Comparison of ENCODE assay signal across 22 cellular contexts in genomic region chr9:113960748-113961147, GRCh38.
DNase-seq lines count a peak whose midpoint lies in the region; ATAC-seq, FAIRE-seq and TF ChIP-seq lines count a peak whose summit lies in the region.
"Had no signal": no experiment of that assay in that cellular context is flagged by ENCODE, and none has a peak within 500 bp of the region (broad histone marks: within the 10 kb centered on the region; RNA-seq: fewer than 3 reads in every experiment).

No MANE protein-coding gene starts in this region.

- no peaks in the 10 kb centered on the region for H3K27me3 Mint-ChIP-seq in activated T-cell treated with anti-CD3 and anti-CD28 coated beads, Interleukin-2, amount 50 U/mL, for 72 hours (ENCODE audit: low read depth)
- H3K27me3 Mint-ChIP-seq in stimulated activated memory B cell treated with anti-CD40 and anti-IgM and Interleukin-4, amounts not matched to agents 10 μg/mL and 1 μg/mL and 100 μg/mL, for 72 hours: no peaks in the 10 kb centered on the region

- ATAC-seq in IMR-90 (ENCODE audit: low read depth) (no peak), GM21825 (IDR thresholded peaks at IDR 0.05; ENCODE audit: unreplicated experiment) (no peak), GM18873 (IDR thresholded peaks at IDR 0.05; ENCODE audit: low FRiP score, unreplicated experiment) (no peak)
- no peak for ATAC-seq in activated T-cell treated with anti-CD3 and anti-CD28 coated beads, Interleukin-2, amount 50 U/mL, for 72 hours (replicated peaks in 1 of 2)
- no peak for ATAC-seq in stimulated activated memory B cell treated with anti-CD40 and anti-IgM and Interleukin-4, amounts not matched to agents 10 μg/mL and 1 μg/mL and 100 μg/mL, for 72 hours
- ATAC-seq: GM12878 had no signal

- H3K23ac ChIP-seq in IMR-90 (ENCODE audit: low read depth, low read length) (no peak overlapping the region), H1 (ENCODE audit: insufficient read length) (no peak overlapping the region)

- H3K9me3 ChIP-seq in IMR-90 (ENCODE audit: control insufficient read depth, insufficient read depth, low read length) (no peaks in the 10 kb centered on the region), H1 (ENCODE audit: insufficient read depth in 2 of 2, low read depth in 1 of 2, low read length in 1 of 2) (no peaks in the 10 kb centered on the region)
- H3K9me3 ChIP-seq: BE2C had no signal

- H2BK5ac ChIP-seq in IMR-90 (ENCODE audit: low read depth, low read length, poor library complexity, severe bottlenecking) (no peak overlapping the region), H1 (ENCODE audit: low read depth, low read length) (no peak overlapping the region)

- no peak overlapping the region for H3K14ac ChIP-seq in IMR-90 (replicated peaks; ENCODE audit: low read depth, low read length)
- H3K14ac ChIP-seq in H1 (ENCODE audit: insufficient read length): no peak overlapping the region

- H3K23me2 ChIP-seq in H1 (ENCODE audit: low read depth, low read length): no peaks in the 10 kb centered on the region

- intact Hi-C loops in IMR-90 (cut with micrococcal nuclease): loop anchor here (5.0 kb wide), 1 partner anchor 83 kb away; the partner anchor contains the start of gene ZNF618

- H3K79me1 ChIP-seq in IMR-90 (ENCODE audit: low read depth in 1 of 2, low read length in 2 of 2): peaks cover 67 to 82% of the 10 kb centered on the region in 2 experiments
- no peaks in the 10 kb centered on the region; the same call in 1 of the 2 replicates for H3K79me1 ChIP-seq in H1 (ENCODE audit: low read depth, low read length)

- 89% methylated on average over 4 of the region's 6 CpGs; no CpG with 5 or more reads in 1 of the 2 experiments for WGBS in IMR-90 (ENCODE audit: extremely low coverage in 2 of 2, insufficient read length in 1 of 2), 2 experiments
- 92% methylated on average over 6 of the region's 6 CpGs; no CpG with 5 or more reads in 1 of the 2 experiments for WGBS in H1 (ENCODE audit: extremely low coverage in 1 of 2, insufficient coverage in 1 of 2, insufficient read length in 1 of 2, insufficient replicate concordance in 2 of 2, low coverage in 1 of 2, low lambda C conversion rate in 2 of 2, missing lambda C conversion rate in 1 of 2), 2 experiments

- no peak overlapping the region for H3K56ac ChIP-seq in IMR-90 (ENCODE audit: extremely low read depth, insufficient read depth, low read length)
- no peak overlapping the region for H3K56ac ChIP-seq in H1 (replicated peaks; ENCODE audit: insufficient read length, low read depth, low read length)

- TF ChIP-seq EP300 in H1 (IDR thresholded peaks at IDR 0.05; ENCODE audit: borderline replicate concordance in 1 of 2, low read depth in 2 of 2, low read length in 2 of 2): no peak

- H3K9ac ChIP-seq in IMR-90 (ENCODE audit: low read depth, low read length) (no peak overlapping the region), H1 (replicated peaks in 1 of 4; ENCODE audit: extremely low read depth in 1 of 4, low read depth in 3 of 4, low read length in 3 of 4) (no peak overlapping the region)

- H3K27ac Mint-ChIP-seq in activated T-cell treated with anti-CD3 and anti-CD28 coated beads, Interleukin-2, amount 50 U/mL, for 72 hours: no peak overlapping the region
- no peak overlapping the region for H3K27ac Mint-ChIP-seq in stimulated activated memory B cell treated with anti-CD40 and anti-IgM and Interleukin-4, amounts not matched to agents 10 μg/mL and 1 μg/mL and 100 μg/mL, for 72 hours
- H3K27ac Mint-ChIP-seq: CD4-positive, CD25-positive, alpha-beta regulatory T cell; CD8-positive, alpha-beta memory T cell had no signal

- no peak overlapping the region for H2BK12ac ChIP-seq in H1 (ENCODE audit: low read depth, low read length)

- H4K5ac ChIP-seq in IMR-90 (ENCODE audit: low read depth, low read length): no peak overlapping the region
- no peak overlapping the region for H4K5ac ChIP-seq in H1 (ENCODE audit: insufficient read length, low read depth, low read length)

- no peak overlapping the region for H3K27ac ChIP-seq in IMR-90 (ENCODE audit: insufficient read depth, low read length)
- no peak overlapping the region for H3K27ac ChIP-seq in H1 (ENCODE audit: low read depth, low read length)

- H4K8ac ChIP-seq in IMR-90 (ENCODE audit: low read depth in 2 of 2, low read length in 2 of 2): no peak overlapping the region
- no peak overlapping the region for H4K8ac ChIP-seq in H1 (ENCODE audit: extremely low read depth, insufficient read depth, low read length)

- H3K4me3 ChIP-seq in IMR-90 (ENCODE audit: insufficient read depth, low read depth, low read length) (no peak overlapping the region), H1 (ENCODE audit: extremely low read depth in 1 of 4, insufficient read depth in 2 of 4, low read depth in 3 of 4, low read length in 4 of 4) (no peak overlapping the region)
- H3K4me3 ChIP-seq: GM12878 had no signal

- no peak for TF ChIP-seq RAD21 in IMR-90 (IDR thresholded peaks at IDR 0.05; ENCODE audit: low read length)
- no peak for TF ChIP-seq RAD21 in H1 (IDR thresholded peaks at IDR 0.05 in 1 of 2, conservative IDR thresholded peaks at IDR 0.05 in 1 of 2; ENCODE audit: low read depth in 2 of 2, low read length in 2 of 2)

- no peak overlapping the region for H3K18ac ChIP-seq in IMR-90 (ENCODE audit: low read depth, low read length)
- peak overlapping the region; percentile 19; the same call in 1 of the 2 replicates for H3K18ac ChIP-seq in H1 (ENCODE audit: extremely low read depth, low read length)

- POLR2A ChIA-PET in IMR-90 (lab: Charles Lee; ENCODE audit: unreplicated experiment): no interaction called here
- POLR2A ChIA-PET in H1 (lab: Charles Lee; ENCODE audit: partially characterized antibody): no interaction called here

- H4K91ac ChIP-seq in IMR-90 (ENCODE audit: insufficient read depth, low read depth, low read length) (no peak overlapping the region), H1 (replicated peaks; ENCODE audit: insufficient read length, low read length) (no peak overlapping the region)

- no TSS peak for BruUV-seq in IMR-90 (replicated peaks; lab: Mats Ljungman, UMichigan)

- H3K4me1 ChIP-seq in IMR-90 (ENCODE audit: control insufficient read depth, insufficient read depth, low read length) (peaks cover 27% of the 10 kb centered on the region), H1 (replicated peaks in 1 of 4; ENCODE audit: control insufficient read depth in 3 of 4, insufficient read depth in 4 of 4, low read length in 3 of 4) (peaks cover 0 to 3% (median 0%) of the 10 kb centered on the region in 4 experiments; a peak in 3 of 7 replicates)

- H4K20me1 ChIP-seq in IMR-90 (ENCODE audit: insufficient read depth, low read length) (peaks cover 6% of the 10 kb centered on the region), H1 (replicated peaks in 1 of 2; ENCODE audit: control insufficient read depth in 1 of 2, insufficient read depth in 2 of 2, low read length in 2 of 2) (no peaks in the 10 kb centered on the region)

- H2BK120ac ChIP-seq in IMR-90 (ENCODE audit: low read depth, low read length) (no peak overlapping the region), H1 (replicated peaks; ENCODE audit: low read depth, low read length) (no peak overlapping the region)

- H3K4me1 Mint-ChIP-seq in activated T-cell treated with anti-CD3 and anti-CD28 coated beads, Interleukin-2, amount 50 U/mL, for 72 hours (ENCODE audit: low read depth): no peaks in the 10 kb centered on the region
- no peaks in the 10 kb centered on the region for H3K4me1 Mint-ChIP-seq in stimulated activated memory B cell treated with anti-CD40 and anti-IgM and Interleukin-4, amounts not matched to agents 10 μg/mL and 1 μg/mL and 100 μg/mL, for 72 hours
- H3K4me1 Mint-ChIP-seq: CD4-positive, CD25-positive, alpha-beta regulatory T cell; CD8-positive, alpha-beta memory T cell had no signal

- H3K79me2 ChIP-seq in H1 (ENCODE audit: control insufficient read depth in 1 of 2, insufficient read depth in 2 of 2, low read length in 2 of 2): peaks cover 0 to 5% of the 10 kb centered on the region in 2 experiments; a peak in 1 of 4 replicates

- no peak for FAIRE-seq in H1 (lab: Jason Lieb, UNC)
- FAIRE-seq: A204.1, GM12878, GM19239 had no signal

- CTCF ChIA-PET in IMR-90 (lab: Yijun Ruan, JAX) (no interaction called here), H1 (lab: Charles Lee; ENCODE audit: partially characterized antibody) (interaction anchor here (0.7 to 1.4 kb wide), 10 partner anchors 9 to 252 kb away, joined by 3 to 6 read pairs (median 3); no protein-coding TSS in a partner anchor)

- H3K4me2 ChIP-seq in IMR-90 (ENCODE audit: low read depth, low read length): no peak overlapping the region
- H3K4me2 ChIP-seq in H1 (ENCODE audit: insufficient read depth in 1 of 2, low read depth in 2 of 2, low read length in 2 of 2): no peak overlapping the region

- TF ChIP-seq POLR2A in IMR-90 (IDR thresholded peaks at IDR 0.05; ENCODE audit: low read depth, low read length): no peak
- no peak for TF ChIP-seq POLR2A in H1 (IDR thresholded peaks at IDR 0.05; ENCODE audit: control extremely low read depth in 1 of 2, low read depth in 2 of 2, low read length in 2 of 2)

- H3K27me3 ChIP-seq in IMR-90 (ENCODE audit: control insufficient read depth, insufficient read depth, low read length) (no peaks in the 10 kb centered on the region), H1 (replicated peaks in 1 of 4; ENCODE audit: control insufficient read depth in 3 of 4, extremely low read depth in 1 of 4, insufficient read depth in 3 of 4, low read length in 3 of 4) (no peaks in the 10 kb centered on the region)
- H3K27me3 ChIP-seq: BE2C had no signal

- H3K36me3 ChIP-seq in IMR-90 (ENCODE audit: control insufficient read depth, insufficient read depth, low read length): peaks cover 5% of the 10 kb centered on the region; the same call in 1 of the 2 replicates
- H3K36me3 ChIP-seq in H1 (ENCODE audit: control insufficient read depth in 2 of 4, insufficient read depth in 4 of 4, low read length in 3 of 4): no peaks in the 10 kb centered on the region

- H2AFZ ChIP-seq in IMR-90 (replicated peaks; ENCODE audit: low read length, poor library complexity) (no peak overlapping the region), H1 (ENCODE audit: low read length) (no peak overlapping the region)

- no peak overlapping the region for H3K4me3 Mint-ChIP-seq in activated T-cell treated with anti-CD3 and anti-CD28 coated beads, Interleukin-2, amount 50 U/mL, for 72 hours
- H3K4me3 Mint-ChIP-seq in stimulated activated memory B cell treated with anti-CD40 and anti-IgM and Interleukin-4, amounts not matched to agents 10 μg/mL and 1 μg/mL and 100 μg/mL, for 72 hours: no peak overlapping the region
- H3K4me3 Mint-ChIP-seq: CD4-positive, CD25-positive, alpha-beta regulatory T cell; H9 had no signal

- in situ Hi-C loops in IMR-90 (cut with MboI; ENCODE audit: low sequenced_read_pairs): no loop called here

- no peak for DNase-seq in IMR-90
- DNase-seq in H1 (ENCODE audit: low read depth in 1 of 2, low spot score in 2 of 2): no peak
- DNase-seq in mesenteric fat pad (ENCODE audit: low spot score): peak; percentile 57
- DNase-seq in activated T-cell treated with anti-CD3 and anti-CD28 coated beads, Interleukin-2, amount 50 U/mL, for 72 hours: no peak
- DNase-seq: ACHN; BE2C; C1 segment of cervical spinal cord; CD4-positive, CD25-positive, alpha-beta regulatory T cell; CD8-positive, alpha-beta memory T cell; COR-L47; DMS 273 treated with DMSO at 0.1 percent for 48 hours; DMS53; DND-41; EL; GOT3; H9 had no signal

- H3K4ac ChIP-seq in IMR-90 (ENCODE audit: low read depth, low read length) (no peak overlapping the region), H1 (replicated peaks; ENCODE audit: insufficient read length, low read depth, low read length) (no peak overlapping the region)

- H3K9me1 ChIP-seq in IMR-90 (ENCODE audit: insufficient read depth, low read length): peaks cover 31% of the 10 kb centered on the region

- no peaks in the 10 kb centered on the region for H3K9me3 Mint-ChIP-seq in activated T-cell treated with anti-CD3 and anti-CD28 coated beads, Interleukin-2, amount 50 U/mL, for 72 hours
- H3K9me3 Mint-ChIP-seq in stimulated activated memory B cell treated with anti-CD40 and anti-IgM and Interleukin-4, amounts not matched to agents 10 μg/mL and 1 μg/mL and 100 μg/mL, for 72 hours: no peaks in the 10 kb centered on the region
- H3K9me3 Mint-ChIP-seq: CD8-positive, alpha-beta memory T cell; H9 had no signal

- TF ChIP-seq CTCF in IMR-90 (conservative IDR thresholded peaks at IDR 0.05; ENCODE audit: low read depth, low read length) (no peak), H1 (IDR thresholded peaks at IDR 0.05; ENCODE audit: control extremely low read depth in 1 of 3, insufficient read depth in 1 of 3, low read depth in 1 of 3, low read length in 3 of 3) (no peak)

- no peaks in the 10 kb centered on the region for H3K36me3 Mint-ChIP-seq in activated T-cell treated with anti-CD3 and anti-CD28 coated beads, Interleukin-2, amount 50 U/mL, for 72 hours (ENCODE audit: insufficient read depth in 2 of 2)
- H3K36me3 Mint-ChIP-seq in stimulated activated memory B cell treated with anti-CD40 and anti-IgM and Interleukin-4, amounts not matched to agents 10 μg/mL and 1 μg/mL and 100 μg/mL, for 72 hours: no peaks in the 10 kb centered on the region
- H3K36me3 Mint-ChIP-seq: CD4-positive, CD25-positive, alpha-beta regulatory T cell had no signal

- no peak overlapping the region for H2AK9ac ChIP-seq in IMR-90 (replicated peaks; ENCODE audit: low read depth, low read length, poor library complexity)

- dilution Hi-C loops in IMR-90 (cut with HindIII; ENCODE audit: low sequenced_read_pairs, unreplicated experiment): no loop called here

- H2BK15ac ChIP-seq in IMR-90 (ENCODE audit: low read depth, low read length): no peak overlapping the region
- H2BK15ac ChIP-seq in H1 (ENCODE audit: low read length): 0 out of 2 replicates have a peak overlapping the region, but pooled peaks have one; percentile 61

- H2AK5ac ChIP-seq in IMR-90 (ENCODE audit: low read depth, low read length) (0 out of 2 replicates have a peak overlapping the region, but pooled peaks have one; percentile 8), H1 (ENCODE audit: low read depth, low read length) (no peak overlapping the region)

- H2BK20ac ChIP-seq in IMR-90 (ENCODE audit: low read depth, low read length): no peak overlapping the region
- H2BK20ac ChIP-seq in H1 (ENCODE audit: low read length): no peak overlapping the region
